8 cellular contexts compared by ENCODE assay signal in genomic region chr6:136643850-136644596, GRCh38.
A peak's percentile ranks its signal among the peaks of the same experiment; 100 is the strongest.
DNase-seq lines count a peak whose midpoint lies in the region; ATAC-seq and TF ChIP-seq lines count a peak whose summit lies in the region.

No MANE protein-coding gene starts in this region.

- H3K27ac ChIP-seq in RWPE1 (peak overlapping the region; percentile 25), substantia nigra (ENCODE audit: low read depth, low read length, poor library complexity, severe bottlenecking) (no peak overlapping the region)

- H3K27me3 Mint-ChIP-seq in activated T-helper 17 cell treated with anti-CD3 and anti-CD28 coated beads, Interleukin-2, amount 50 U/mL, for 72 hours, result no peaks in the 10 kb centered on the region

- H3K36me3 Mint-ChIP-seq in activated T-helper 17 cell treated with anti-CD3 and anti-CD28 coated beads, Interleukin-2, amount 50 U/mL, for 72 hours (ENCODE audit: low read depth), result peaks cover 7% of the 10 kb centered on the region

- no peaks in the 10 kb centered on the region for H4K20me1 ChIP-seq in Loucy (ENCODE audit: insufficient read depth, low read length, poor library complexity, severe bottlenecking)

- H3K9ac ChIP-seq in Loucy (ENCODE audit: low read depth, low read length, poor library complexity, severe bottlenecking), result no peak overlapping the region

- H3K27ac Mint-ChIP-seq in activated T-helper 17 cell treated with anti-CD3 and anti-CD28 coated beads, Interleukin-2, amount 50 U/mL, for 72 hours, result no peak overlapping the region

- CTCF ChIA-PET in BJ (lab: Yijun Ruan, JAX), result interaction anchor here (0.6 to 10.4 kb wide), 46 partner anchors 9 to 370 kb away, joined by 3 to 235 read pairs (median 5); partner anchors contain the start of genes MAP3K5 and SLC35D3
- CTCF ChIA-PET in RWPE1 (lab: Yijun Ruan, JAX), result interaction anchor here (0.6 to 4.4 kb wide), 25 partner anchors 8 to 543 kb away, joined by 3 to 117 read pairs (median 4); partner anchors contain the start of gene MAP3K5

- H3K4me2 ChIP-seq in Loucy (ENCODE audit: low read depth, low read length, poor library complexity, severe bottlenecking), result no peak overlapping the region

- POLR2A ChIA-PET in BJ (lab: Charles Lee) (no interaction called here), RWPE1 (lab: Yijun Ruan, JAX; ENCODE audit: low non-redundant PET) (interaction anchor here (1.3 kb wide), 1 partner anchor 148 kb away, joined by 5 read pairs; the partner anchor contains the start of gene MAP3K5)

- H3K79me2 ChIP-seq in Loucy (ENCODE audit: insufficient read depth, low read length), result no peaks in the 10 kb centered on the region

- H3K27me3 ChIP-seq in BJ (ENCODE audit: control insufficient read depth, insufficient read depth, low read length) (no peaks in the 10 kb centered on the region), Loucy (ENCODE audit: insufficient read depth, low read length, poor library complexity, severe bottlenecking) (no peaks in the 10 kb centered on the region)

- peak; percentile 60 for ATAC-seq in GM19455 (IDR thresholded peaks at IDR 0.05; ENCODE audit: unreplicated experiment)
- ATAC-seq in activated T-helper 17 cell treated with anti-CD3 and anti-CD28 coated beads, Interleukin-2, amount 50 U/mL, for 72 hours (replicated peaks), result peak; percentile 68

- no peaks in the 10 kb centered on the region for H3K4me1 ChIP-seq in Loucy (ENCODE audit: insufficient read depth, low read length, poor library complexity, severe bottlenecking)

- no peaks in the 10 kb centered on the region for H3K9me3 ChIP-seq in Loucy (ENCODE audit: insufficient read depth, low read depth, low read length)

- H3K9me3 Mint-ChIP-seq in activated T-helper 17 cell treated with anti-CD3 and anti-CD28 coated beads, Interleukin-2, amount 50 U/mL, for 72 hours, result no peaks in the 10 kb centered on the region

- peak; percentile 93 for TF ChIP-seq CTCF in BJ (IDR thresholded peaks at IDR 0.05; ENCODE audit: insufficient read depth, low read depth, low read length)
- TF ChIP-seq CTCF in Loucy (conservative IDR thresholded peaks at IDR 0.05; ENCODE audit: low read length), result peak; percentile 93
- TF ChIP-seq CTCF in RWPE1 (conservative IDR thresholded peaks at IDR 0.05; ENCODE audit: low read depth), result peak; percentile 85
- TF ChIP-seq CTCF in fibroblast of villous mesenchyme (IDR thresholded peaks at IDR 0.05; ENCODE audit: insufficient read depth, low read depth, low read length), result peak; percentile 97

- no peak overlapping the region for H3K4me3 ChIP-seq in BJ (ENCODE audit: low read depth, low read length)
- no peak overlapping the region for H3K4me3 ChIP-seq in Loucy (ENCODE audit: low read length, poor library complexity, severe bottlenecking)
- H3K4me3 ChIP-seq in fibroblast of villous mesenchyme (ENCODE audit: low read depth, low read length), result no peak overlapping the region

- H2AFZ ChIP-seq in Loucy (ENCODE audit: low read length), result 0 out of 2 replicates have a peak overlapping the region, but pooled peaks have one; percentile 9

- no peaks in the 10 kb centered on the region for H3K9me2 ChIP-seq in Loucy (replicated peaks; ENCODE audit: low read depth, low read length)

- H3K4me3 Mint-ChIP-seq in activated T-helper 17 cell treated with anti-CD3 and anti-CD28 coated beads, Interleukin-2, amount 50 U/mL, for 72 hours, result no peak overlapping the region

- peaks cover 3% of the 10 kb centered on the region for H3K4me1 Mint-ChIP-seq in activated T-helper 17 cell treated with anti-CD3 and anti-CD28 coated beads, Interleukin-2, amount 50 U/mL, for 72 hours

- DNase-seq in BJ (ENCODE audit: low read depth) (peak; percentile 44), RWPE1 (ENCODE audit: low spot score) (peak; percentile 85), fibroblast of villous mesenchyme (ENCODE audit: low read depth) (peak; percentile 91), occipital lobe (lab: John Stamatoyannopoulos, UW) (peak; percentile 37), substantia nigra (lab: John Stamatoyannopoulos, UW) (peak in 45 of 49 donors; percentile 1 to 90 (median 50))

- H3K36me3 ChIP-seq in BJ (ENCODE audit: control insufficient read depth, insufficient read depth, low read length), result no peaks in the 10 kb centered on the region
- no peaks in the 10 kb centered on the region for H3K36me3 ChIP-seq in Loucy (ENCODE audit: insufficient read depth, low read length)

- H3F3A ChIP-seq in Loucy (ENCODE audit: low read depth), result no peaks in the 10 kb centered on the region

Comparison
In these comparisons a context has a peak if more than half of its experiments do, and no peak if none do; other contexts are left out.
1. DNase-seq: peak in every context shown above with its lines; median percentile 91 in fibroblast of villous mesenchyme; 85 in RWPE1; 50 in substantia nigra; 44 in BJ; 37 in occipital lobe.